ENCODE assay signal across 8 cellular contexts in genomic region chr9:114348906-114349482, GRCh38. TPM values are rescaled to one million over a fixed set of nuclear protein-coding genes. Genes with fewer than 3 reads are reported as not detected.
DNase-seq lines count a peak whose midpoint lies in the region; ATAC-seq and TF ChIP-seq lines count a peak whose summit lies in the region.

No MANE protein-coding gene starts in this region.

- no peak overlapping the region for H3K4me3 ChIP-seq in ascending aorta

- no peaks in the 10 kb centered on the region for H3K9me3 Mint-ChIP-seq in T-helper 1 cell treated with Interleukin-12 subunit alpha and Interleukin-12 subunit beta and Interleukin-4 antibody, amounts not matched to agents 30 μg/mL and 1 μg/mL, for 36 hours

- peak overlapping the region; percentile 70 to 77 for H3K27ac ChIP-seq in ascending aorta

- peaks cover 73% of the 10 kb centered on the region for H3K36me3 Mint-ChIP-seq in T-helper 1 cell treated with Interleukin-12 subunit alpha and Interleukin-12 subunit beta and Interleukin-4 antibody, amounts not matched to agents 30 μg/mL and 1 μg/mL, for 36 hours (ENCODE audit: low read depth)

- H3K27me3 Mint-ChIP-seq in T-helper 1 cell treated with Interleukin-12 subunit alpha and Interleukin-12 subunit beta and Interleukin-4 antibody, amounts not matched to agents 30 μg/mL and 1 μg/mL, for 36 hours (ENCODE audit: low read depth), result no peaks in the 10 kb centered on the region

- peak overlapping the region; percentile 92 for H3K27ac Mint-ChIP-seq in T-helper 1 cell treated with Interleukin-12 subunit alpha and Interleukin-12 subunit beta and Interleukin-4 antibody, amounts not matched to agents 30 μg/mL and 1 μg/mL, for 36 hours

- H3K4me1 ChIP-seq in ascending aorta, result peaks cover 0 to 21% of the 10 kb centered on the region in 2 donors

- DNase-seq in DMS79 treated with DMSO at 0.1 percent for 48 hours (lab: John Stamatoyannopoulos, UW) (peak; percentile 48), HS-5 (ENCODE audit: low read depth) (peak; percentile 90), ascending aorta (ENCODE audit: low spot score in 2 of 2) (peak; percentile 89 to 93), inferior parietal cortex (ENCODE audit: extremely low spot score) (peak; percentile 47), NCI-H146 treated with DMSO at 0.1 percent for 48 hours (lab: John Stamatoyannopoulos, UW; ENCODE audit: unreplicated experiment) (no peak)
- DNase-seq in stimulated activated CD4-positive, alpha-beta T cell treated with anti-CD3 and anti-CD28 coated beads, Interleukin-2, amount 100 ng/mL, for 24 hours, result peak; percentile 89 to 90

- H3K9me3 ChIP-seq in ascending aorta, result no peaks in the 10 kb centered on the region

- H3K36me3 ChIP-seq in ascending aorta, result peaks cover 80 to 86% of the 10 kb centered on the region in 2 donors

- H3K27me3 ChIP-seq in ascending aorta, result no peaks in the 10 kb centered on the region

- TF ChIP-seq CTCF in ascending aorta (IDR thresholded peaks at IDR 0.05), result no peak

- H3K4me1 Mint-ChIP-seq in T-helper 1 cell treated with Interleukin-12 subunit alpha and Interleukin-12 subunit beta and Interleukin-4 antibody, amounts not matched to agents 30 μg/mL and 1 μg/mL, for 36 hours (ENCODE audit: low read depth), result peaks cover 35% of the 10 kb centered on the region

- peak; percentile 67 for ATAC-seq in GM21515 (IDR thresholded peaks at IDR 0.05; ENCODE audit: unreplicated experiment)

- peak overlapping the region; percentile 52 for H3K4me3 Mint-ChIP-seq in T-helper 1 cell treated with Interleukin-12 subunit alpha and Interleukin-12 subunit beta and Interleukin-4 antibody, amounts not matched to agents 30 μg/mL and 1 μg/mL, for 36 hours

- intact Hi-C loops in ascending aorta (cut with DNase I), result loop anchor here (1.0 to 10.0 kb wide), 3 partner anchors 18 to 236 kb away; partner anchors contain the start of gene ATP6V1G1

RNA-seq across cellular contexts. Expression of gene ORM2, which starts 19.3 kb away (rescaled TPM):
- 0.64 TPM for total RNA-seq in ascending aorta

RNA-seq across cellular contexts. Expression of gene ORM1, which starts 26.1 kb away (rescaled TPM):
- total RNA-seq in ascending aorta, result 53.3 TPM

RNA-seq across cellular contexts. Expression of gene AKNA, which starts 38.8 kb away (rescaled TPM):
- total RNA-seq in ascending aorta, result 87.9 TPM
